ENCODE assay signal across 8 cellular contexts in genomic region chr3:14410501-14411165, GRCh38. TPM values are rescaled to one million over a fixed set of nuclear protein-coding genes. Genes with fewer than 3 reads are reported as not detected.
DNase-seq lines count a peak whose midpoint lies in the region; ATAC-seq and TF ChIP-seq lines count a peak whose summit lies in the region.

No MANE protein-coding gene starts in this region.

- H2BK120ac ChIP-seq in trophoblast cell (ENCODE audit: insufficient read depth, low read length, poor library complexity): no peak overlapping the region

- in situ Hi-C loops in Panc1 (cut with HindIII; ENCODE audit: low pct_unique_long_range_greater_than_20kb, low sequenced_read_pairs): no loop called here

- H3K14ac ChIP-seq in trophoblast cell (ENCODE audit: low read length): peak overlapping the region; percentile 30

- H3K4me1 Mint-ChIP-seq in effector memory CD8-positive, alpha-beta T cell (ENCODE audit: low read depth in 2 of 2): peaks cover 37 to 42% of the 10 kb centered on the region in 2 donors

- H3K79me1 ChIP-seq in trophoblast cell (ENCODE audit: low read length): peaks cover 10% of the 10 kb centered on the region

- ATAC-seq in Panc1 (peak; percentile 64), HG03342 (IDR thresholded peaks at IDR 0.05; ENCODE audit: unreplicated experiment) (no peak)
- peak; percentile 52 for ATAC-seq in effector memory CD8-positive, alpha-beta T cell (replicated peaks)

- POLR2A ChIA-PET in Panc1 (lab: Charles Lee): no interaction called here

- no peak overlapping the region for H3K4me3 Mint-ChIP-seq in effector memory CD8-positive, alpha-beta T cell

- H3K27me3 Mint-ChIP-seq in effector memory CD8-positive, alpha-beta T cell: no peaks in the 10 kb centered on the region

- H3K4me3 ChIP-seq in Panc1 (ENCODE audit: low read depth in 2 of 2, low read length in 2 of 2) (no peak overlapping the region), trophoblast cell (ENCODE audit: low read depth, low read length) (no peak overlapping the region)

- no peak overlapping the region for H2AK5ac ChIP-seq in trophoblast cell (ENCODE audit: low read length)

- H3K27me3 ChIP-seq in Panc1 (ENCODE audit: control insufficient read depth, insufficient read depth, low read length): no peaks in the 10 kb centered on the region
- no peaks in the 10 kb centered on the region for H3K27me3 ChIP-seq in trophoblast cell (ENCODE audit: insufficient read depth, low read length)

- H4K91ac ChIP-seq in trophoblast cell (ENCODE audit: low read depth, low read length): peak overlapping the region; percentile 45

- no peak overlapping the region for H3K9ac ChIP-seq in trophoblast cell (ENCODE audit: low read length)

- no CpG with 5 or more reads among the region's 6 CpGs for WGBS in trophoblast cell (ENCODE audit: extremely low coverage, insufficient coverage, insufficient read length)

- no peak overlapping the region for H2BK12ac ChIP-seq in trophoblast cell (ENCODE audit: low read length)

- BruUV-seq in Panc1 (replicated peaks; lab: Mats Ljungman, UMichigan): no TSS peak

- H3K9me3 Mint-ChIP-seq in effector memory CD8-positive, alpha-beta T cell: no peaks in the 10 kb centered on the region

- H3K4me1 ChIP-seq in Panc1 (ENCODE audit: control insufficient read depth, insufficient read depth, low read length) (peaks cover 64% of the 10 kb centered on the region), trophoblast cell (ENCODE audit: control insufficient read depth in 1 of 2, insufficient read depth in 2 of 2, low read length in 2 of 2) (peaks cover 21 to 28% of the 10 kb centered on the region in 2 experiments)

- CTCF ChIA-PET in Panc1 (lab: Charles Lee): no interaction called here

- H3K27ac Mint-ChIP-seq in effector memory CD8-positive, alpha-beta T cell: peak overlapping the region in 1 of 2 donors; percentile 76

- H3K9me3 ChIP-seq in Panc1 (ENCODE audit: control insufficient read depth, insufficient read depth, low read depth, low read length) (no peaks in the 10 kb centered on the region), trophoblast cell (ENCODE audit: insufficient read depth, low read depth, low read length) (no peaks in the 10 kb centered on the region)

- TF ChIP-seq CTCF in Panc1 (IDR thresholded peaks at IDR 0.05): no peak

- H3K36me3 ChIP-seq in Panc1 (ENCODE audit: control insufficient read depth, insufficient read depth, low read length): no peaks in the 10 kb centered on the region
- H3K36me3 ChIP-seq in trophoblast cell (ENCODE audit: control insufficient read depth in 1 of 2, insufficient read depth in 2 of 2, low read length in 2 of 2): peaks cover 23 to 28% of the 10 kb centered on the region in 2 experiments

- H3K36me3 Mint-ChIP-seq in effector memory CD8-positive, alpha-beta T cell (ENCODE audit: insufficient read depth): peaks cover 42% of the 10 kb centered on the region

- H3K79me2 ChIP-seq in trophoblast cell (ENCODE audit: control insufficient read depth, insufficient read depth, low read length, poor library complexity): no peaks in the 10 kb centered on the region

- H3K27ac ChIP-seq in Panc1 (ENCODE audit: low read length): peak overlapping the region; percentile 61; the same call in 1 of the 2 replicates
- H3K27ac ChIP-seq in trophoblast cell (ENCODE audit: low read depth, low read length): no peak overlapping the region

- H3K23ac ChIP-seq in trophoblast cell (ENCODE audit: low read length): no peak overlapping the region

- no peak overlapping the region for H2AFZ ChIP-seq in trophoblast cell (ENCODE audit: insufficient read depth, low read length, poor library complexity)

- peak overlapping the region; percentile 12 for H3K4ac ChIP-seq in trophoblast cell (ENCODE audit: low read depth, low read length)

- peak overlapping the region; percentile 60 for H3K18ac ChIP-seq in trophoblast cell (ENCODE audit: low read length)

- H4K8ac ChIP-seq in trophoblast cell (ENCODE audit: low read depth, low read length): no peak overlapping the region

- H4K12ac ChIP-seq in trophoblast cell (ENCODE audit: low read depth, low read length): no peak overlapping the region

- intact Hi-C loops in Panc1 (cut with micrococcal nuclease; ENCODE audit: unreplicated experiment): loop anchor here (5.0 kb wide), 1 partner anchor 148 kb away; no protein-coding TSS in a partner anchor

- H3K4me2 ChIP-seq in trophoblast cell (ENCODE audit: low read length): no peak overlapping the region

- peak; percentile 70 for DNase-seq in stimulated activated CD4-positive, alpha-beta T cell treated with anti-CD3 and anti-CD28 coated beads, Interleukin-15, amount 100 ng/mL, for 24 hours
- no peak for DNase-seq in stimulated activated CD4-positive, alpha-beta T cell treated with anti-CD3 and anti-CD28 coated beads, Interleukin-12 subunit alpha, Interleukin-12 subunit beta, amount 100 ng/mL, for 4 hours
- DNase-seq in Panc1 (ENCODE audit: low read depth, low spot score) (peak; percentile 61), trophoblast cell (peak; percentile 39 to 46), 8988T (no peak), NCI-H82 treated with DMSO at 0.1 percent for 48 hours (lab: John Stamatoyannopoulos, UW; ENCODE audit: unreplicated experiment) (no peak)
- DNase-seq in effector memory CD8-positive, alpha-beta T cell: no peak

- no peak overlapping the region for H2BK5ac ChIP-seq in trophoblast cell (ENCODE audit: low read depth, low read length, poor library complexity)

RNA-seq across cellular contexts. Expression of gene SLC6A6, which starts 8.2 kb away (rescaled TPM):
- 61.0 TPM for total RNA-seq in Panc1 (2021; ENCODE audit: unreplicated experiment)
- 53.8 TPM for polyA plus RNA-seq in Panc1 (2012; ENCODE audit: insufficient read length)
- polyA plus RNA-seq in trophoblast cell (2013): 64.5 and 69.3 TPM in 2 replicates

Comparison
In these comparisons a context has a peak if more than half of its experiments do, and no peak if none do; other contexts are left out.
1. DNase-seq: peak in stimulated activated CD4-positive, alpha-beta T cell treated with anti-CD3 and anti-CD28 coated beads, Interleukin-15, amount 100 ng/mL, for 24 hours (single experiment), Panc1 (single experiment) and trophoblast cell (2 of 2); none in stimulated activated CD4-positive, alpha-beta T cell treated with anti-CD3 and anti-CD28 coated beads, Interleukin-12 subunit alpha, Interleukin-12 subunit beta, amount 100 ng/mL, for 4 hours (single experiment), effector memory CD8-positive, alpha-beta T cell (0 of 3), 8988T (single experiment) and NCI-H82 treated with DMSO at 0.1 percent for 48 hours (single experiment).